Comparison of ENCODE assay signal across 11 cellular contexts in genomic region chr5:40831346-40832210, GRCh38. TPM values are rescaled to one million over a fixed set of nuclear protein-coding genes. Genes with fewer than 3 reads are reported as not detected.
DNase-seq lines count a peak whose midpoint lies in the region; ATAC-seq and TF ChIP-seq lines count a peak whose summit lies in the region.
"Had no signal": no experiment of that assay in that cellular context is flagged by ENCODE, and none has a peak within 500 bp of the region (broad histone marks: within the 10 kb centered on the region; RNA-seq: fewer than 3 reads in every experiment).

No MANE protein-coding gene starts in this region.

- H3K9me3 Mint-ChIP-seq in activated CD4-positive, alpha-beta T cell treated with anti-CD3 and anti-CD28 coated beads, Interleukin-2, amount 10 ng/mL, durations not matched to agents 24 days and 14 days, result no peaks in the 10 kb centered on the region
- no peaks in the 10 kb centered on the region for H3K9me3 Mint-ChIP-seq in activated naive CD8-positive, alpha-beta T cell treated with anti-CD3 and anti-CD28 coated beads, Interleukin-2, amount 10 ng/mL, durations not matched to agents 7 days and 5 days
- H3K9me3 Mint-ChIP-seq: dendritic cell treated with granulocyte-macrophage colony-stimulating factor and Interleukin-4, amounts not matched to agents 40 ng/mL and 50 ng/mL, for 4 days had no signal

- intact Hi-C loops in activated CD4-positive, alpha-beta T cell treated with anti-CD3 and anti-CD28 coated beads, Interleukin-2, amount 10 ng/mL, durations not matched to agents 24 days and 14 days (cut with micrococcal nuclease), result loop anchor here (1.0 to 10.0 kb wide), 4 partner anchors 18 to 1617 kb away; partner anchors contain the start of genes FYB1 and RIMOC1

- H3K4me3 ChIP-seq in HUES6 (ENCODE audit: low read depth, low read length) (no peak overlapping the region), suprapubic skin (no peak overlapping the region)
- H3K4me3 ChIP-seq: upper lobe of left lung had no signal

- no peak for TF ChIP-seq EP300 in suprapubic skin (IDR thresholded peaks at IDR 0.05)

- H3K36me3 ChIP-seq in HUES6 (ENCODE audit: control insufficient read depth, insufficient read depth, low read length) (peaks cover 82% of the 10 kb centered on the region), suprapubic skin (peaks cover 74% of the 10 kb centered on the region)

- peaks cover 84% of the 10 kb centered on the region for H3K36me3 Mint-ChIP-seq in activated CD4-positive, alpha-beta T cell treated with anti-CD3 and anti-CD28 coated beads, Interleukin-2, amount 10 ng/mL, durations not matched to agents 24 days and 14 days (ENCODE audit: low read depth)
- H3K36me3 Mint-ChIP-seq in activated naive CD8-positive, alpha-beta T cell treated with anti-CD3 and anti-CD28 coated beads, Interleukin-2, amount 10 ng/mL, durations not matched to agents 7 days and 5 days, result peaks cover 72% of the 10 kb centered on the region

- H3K27me3 Mint-ChIP-seq in activated CD4-positive, alpha-beta T cell treated with anti-CD3 and anti-CD28 coated beads, Interleukin-2, amount 10 ng/mL, durations not matched to agents 24 days and 14 days, result no peaks in the 10 kb centered on the region
- no peaks in the 10 kb centered on the region for H3K27me3 Mint-ChIP-seq in activated naive CD8-positive, alpha-beta T cell treated with anti-CD3 and anti-CD28 coated beads, Interleukin-2, amount 10 ng/mL, durations not matched to agents 7 days and 5 days
- H3K27me3 Mint-ChIP-seq: dendritic cell treated with granulocyte-macrophage colony-stimulating factor and Interleukin-4, amounts not matched to agents 40 ng/mL and 50 ng/mL, for 4 days had no signal

- no peak for ATAC-seq in activated naive CD8-positive, alpha-beta T cell treated with anti-CD3 and anti-CD28 coated beads, Interleukin-2, amount 10 ng/mL, durations not matched to agents 7 days and 5 days (ENCODE audit: low read depth)

- peak overlapping the region; percentile 77 for H3K27ac Mint-ChIP-seq in activated CD4-positive, alpha-beta T cell treated with anti-CD3 and anti-CD28 coated beads, Interleukin-2, amount 10 ng/mL, durations not matched to agents 24 days and 14 days
- H3K27ac Mint-ChIP-seq in activated naive CD8-positive, alpha-beta T cell treated with anti-CD3 and anti-CD28 coated beads, Interleukin-2, amount 10 ng/mL, durations not matched to agents 7 days and 5 days, result peak overlapping the region; percentile 7
- H3K27ac Mint-ChIP-seq: dendritic cell treated with granulocyte-macrophage colony-stimulating factor and Interleukin-4, amounts not matched to agents 40 ng/mL and 50 ng/mL, for 4 days had no signal

- POLR2A ChIA-PET in activated naive CD8-positive, alpha-beta T cell treated with anti-CD3 and anti-CD28 coated beads, Interleukin-2, amount 10 ng/mL, durations not matched to agents 7 days and 5 days (lab: Charles Lee), result interaction anchor here (0.6 kb wide), 1 partner anchor 9 kb away, joined by 5 read pairs; no protein-coding TSS in a partner anchor
- POLR2A ChIA-PET in HEK293T (lab: Yijun Ruan, JAX), result interaction anchor here (3.2 kb wide), 1 partner anchor 8 kb away, joined by 10 read pairs; no protein-coding TSS in a partner anchor

- H3K27ac ChIP-seq in HUES6 (ENCODE audit: low read depth, low read length), result no peak overlapping the region
- no peak overlapping the region for H3K27ac ChIP-seq in suprapubic skin
- H3K27ac ChIP-seq: upper lobe of left lung had no signal

- no peak for DNase-seq in activated CD4-positive, alpha-beta T cell treated with anti-CD3 and anti-CD28 coated beads, Interleukin-2, amount 10 ng/mL, durations not matched to agents 24 days and 14 days
- DNase-seq in activated CD4-positive, alpha-beta T cell treated with anti-CD3 and anti-CD28 coated beads for 4 hours, result no peak
- DNase-seq in activated naive CD8-positive, alpha-beta T cell treated with anti-CD3 and anti-CD28 coated beads, Interleukin-2, amount 10 ng/mL, durations not matched to agents 7 days and 5 days, result no peak
- DNase-seq in renal cortical epithelial cell (ENCODE audit: low read depth), result peak; percentile 18
- no peak for DNase-seq in suprapubic skin (ENCODE audit: low spot score in 2 of 2)
- DNase-seq in HEK293T (ENCODE audit: extremely low spot score), result no peak
- no peak for DNase-seq in effector CD8-positive, alpha-beta T cell (lab: John Stamatoyannopoulos, UW)
- DNase-seq: activated CD4-positive, CD25-positive, alpha-beta regulatory T cell treated with anti-CD3 and anti-CD28 coated beads, Interleukin-2, amount 50 U/mL, for 72 hours had no signal

- CTCF ChIA-PET in HEK293T (lab: Yijun Ruan, JAX), result no interaction called here

- H3K27me3 ChIP-seq in HUES6 (ENCODE audit: control insufficient read depth, insufficient read depth, low read length) (no peaks in the 10 kb centered on the region), suprapubic skin (no peaks in the 10 kb centered on the region)
- H3K27me3 ChIP-seq: upper lobe of left lung had no signal

- no peak for TF ChIP-seq POLR2A in suprapubic skin (IDR thresholded peaks at IDR 0.05)

- no peak for TF ChIP-seq CTCF in suprapubic skin (IDR thresholded peaks at IDR 0.05)

- H3K4me3 Mint-ChIP-seq in activated CD4-positive, alpha-beta T cell treated with anti-CD3 and anti-CD28 coated beads, Interleukin-2, amount 10 ng/mL, durations not matched to agents 24 days and 14 days, result peak overlapping the region; percentile 97
- peak overlapping the region; percentile 97 for H3K4me3 Mint-ChIP-seq in activated naive CD8-positive, alpha-beta T cell treated with anti-CD3 and anti-CD28 coated beads, Interleukin-2, amount 10 ng/mL, durations not matched to agents 7 days and 5 days
- H3K4me3 Mint-ChIP-seq: dendritic cell treated with granulocyte-macrophage colony-stimulating factor and Interleukin-4, amounts not matched to agents 40 ng/mL and 50 ng/mL, for 4 days had no signal

- H3K4me1 ChIP-seq in HUES6 (ENCODE audit: control insufficient read depth, insufficient read depth, low read length) (peaks cover 13% of the 10 kb centered on the region; the same call in 1 of the 2 replicates), suprapubic skin (peaks cover 25% of the 10 kb centered on the region)

- WGBS in suprapubic skin, result 72% methylated on average over 4 of the region's 4 CpGs

- H3K9ac ChIP-seq in HUES6 (ENCODE audit: low read length), result peak overlapping the region; percentile 25

- H3K4me1 Mint-ChIP-seq in activated CD4-positive, alpha-beta T cell treated with anti-CD3 and anti-CD28 coated beads, Interleukin-2, amount 10 ng/mL, durations not matched to agents 24 days and 14 days, result peaks cover 58% of the 10 kb centered on the region
- H3K4me1 Mint-ChIP-seq in activated naive CD8-positive, alpha-beta T cell treated with anti-CD3 and anti-CD28 coated beads, Interleukin-2, amount 10 ng/mL, durations not matched to agents 7 days and 5 days, result peaks cover 54% of the 10 kb centered on the region

- H3K9me3 ChIP-seq in HUES6 (ENCODE audit: control insufficient read depth, insufficient read depth, low read depth, low read length) (no peaks in the 10 kb centered on the region), suprapubic skin (no peaks in the 10 kb centered on the region)
- H3K9me3 ChIP-seq: upper lobe of left lung had no signal

TF ChIP-seq in HEK293T, 16 proteins besides CTCF, POLR2A, EP300 and RAD21:
- TF ChIP-seq HDGF (IDR thresholded peaks at IDR 0.05; ENCODE audit: borderline replicate concordance), result no peak

RNA-seq across cellular contexts. Expression of gene RPL37, which starts 3.4 kb away (rescaled TPM):
- 1,546 and 1,565 TPM in 2 replicates for total RNA-seq in activated CD4-positive, alpha-beta T cell treated with anti-CD3 and anti-CD28 coated beads, Interleukin-2, amount 10 ng/mL, durations not matched to agents 24 days and 14 days
- total RNA-seq in activated naive CD8-positive, alpha-beta T cell treated with anti-CD3 and anti-CD28 coated beads, Interleukin-2, amount 10 ng/mL, durations not matched to agents 7 days and 5 days, result 1,000 to 10,000 TPM; 1,700 to 1,758 TPM
- total RNA-seq in renal cortical epithelial cell (168 and 350 TPM in 2 replicates), suprapubic skin (100 to 1,000 TPM; 242 to 737 (median 403) TPM)

RNA-seq across cellular contexts. Expression of gene CARD6, which starts 9.6 kb away (rescaled TPM):
- 1.7 and 1.8 TPM in 2 replicates for total RNA-seq in activated CD4-positive, alpha-beta T cell treated with anti-CD3 and anti-CD28 coated beads, Interleukin-2, amount 10 ng/mL, durations not matched to agents 24 days and 14 days
- total RNA-seq in activated naive CD8-positive, alpha-beta T cell treated with anti-CD3 and anti-CD28 coated beads, Interleukin-2, amount 10 ng/mL, durations not matched to agents 7 days and 5 days, result 1 to 10 TPM; 3.5 to 4.4 TPM
- total RNA-seq in renal cortical epithelial cell (7.0 and 10.8 TPM in 2 replicates), suprapubic skin (1 to 10 TPM; 3.9 to 8.7 (median 7.3) TPM)

RNA-seq across cellular contexts. Expression of gene PRKAA1, which starts 33.4 kb away (rescaled TPM):
- 44.8 and 49.1 TPM in 2 replicates for total RNA-seq in activated CD4-positive, alpha-beta T cell treated with anti-CD3 and anti-CD28 coated beads, Interleukin-2, amount 10 ng/mL, durations not matched to agents 24 days and 14 days
- 10 to 100 TPM; 86.4 to 86.7 TPM for total RNA-seq in activated naive CD8-positive, alpha-beta T cell treated with anti-CD3 and anti-CD28 coated beads, Interleukin-2, amount 10 ng/mL, durations not matched to agents 7 days and 5 days
- total RNA-seq in renal cortical epithelial cell (98.4 and 110 TPM in 2 replicates), suprapubic skin (100 to 1,000 TPM in 1 of 4 donors, 10 to 100 TPM in 3; 37.8 to 118 (median 53.5) TPM)
